15 cellular contexts compared by ENCODE assay signal in the genomic region with DNA sequence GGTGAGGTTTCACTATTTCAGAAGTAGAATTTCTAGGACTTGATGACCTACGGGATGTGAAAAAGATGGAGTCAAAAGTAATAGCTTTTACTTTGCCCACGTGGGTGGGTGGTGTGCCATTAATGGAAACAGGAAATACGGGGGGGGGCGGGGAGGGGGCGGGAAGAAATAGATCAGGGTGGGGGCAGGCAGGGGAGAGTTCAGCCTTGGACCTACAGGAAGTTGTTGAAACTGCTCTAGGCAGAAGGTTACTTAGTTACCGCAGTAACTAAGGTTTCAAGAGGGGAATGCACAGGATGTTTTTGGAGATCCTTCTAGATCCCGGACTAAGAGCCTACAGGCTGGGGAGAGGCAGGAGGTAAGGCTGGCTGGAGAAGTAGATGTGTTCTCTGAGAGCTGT. TPM values are rescaled to one million over a fixed set of nuclear protein-coding genes. Genes with fewer than 3 reads are reported as not detected.
DNase-seq lines count a peak whose midpoint lies in the region; ATAC-seq and TF ChIP-seq lines count a peak whose summit lies in the region.
"Had no signal": no experiment of that assay in that cellular context is flagged by ENCODE, and none has a peak within 500 bp of the region (broad histone marks: within the 10 kb centered on the region; RNA-seq: fewer than 3 reads in every experiment).

No MANE protein-coding gene starts in this region.

- ATAC-seq in stimulated activated naive CD8-positive, alpha-beta T cell treated with anti-CD3 and anti-CD28 coated beads, Interleukin-15, amount 100 ng/mL, for 72 hours = peak; percentile 53
- no peak for ATAC-seq in body of pancreas
- ATAC-seq: HCT116 had no signal

- WGBS in body of pancreas, 2 donors = 32 to 45% methylated on average over 5 of the region's 7 CpGs

- DNase-seq in activated naive CD4-positive, alpha-beta T cell treated with anti-CD3 and anti-CD28 coated beads, Interleukin-2, amount 10 ng/mL, durations not matched to agents 7 days and 5 days = peak; percentile 22
- no peak for DNase-seq in activated naive CD4-positive, alpha-beta T cell treated with Interleukin-2 at 50 U/mL for 16 hours
- DNase-seq in SKM-1 (lab: John Stamatoyannopoulos, UW; ENCODE audit: unreplicated experiment) (peak; percentile 9), dermis blood vessel endothelial cell (peak; percentile 48), cerebellar nuclear complex (lab: John Stamatoyannopoulos, UW) (no peak), NCI-H2171 (lab: John Stamatoyannopoulos, UW) (no peak), body of pancreas (no peak)
- no peak for DNase-seq in stimulated activated naive CD8-positive, alpha-beta T cell treated with anti-CD3 and anti-CD28 coated beads, Interleukin-15, amount 100 ng/mL, for 72 hours
- DNase-seq: DMS79, mesenchymal stem cell, NCI-H2029, NCI-H69, transverse colon had no signal

- peak overlapping the region; percentile 58 for H3K27ac Mint-ChIP-seq in activated naive CD4-positive, alpha-beta T cell treated with anti-CD3 and anti-CD28 coated beads, Interleukin-2, amount 10 ng/mL, durations not matched to agents 7 days and 5 days
- peak overlapping the region in 1 of 2 donors; percentile 87 for H3K27ac Mint-ChIP-seq in stimulated activated naive CD8-positive, alpha-beta T cell treated with anti-CD3 and anti-CD28 coated beads, Interleukin-15, amount 100 ng/mL, for 72 hours

- TF ChIP-seq CTCF in body of pancreas (IDR thresholded peaks at IDR 0.05) = no peak

- no peaks in the 10 kb centered on the region for H3K36me3 ChIP-seq in body of pancreas (replicated peaks in 1 of 2; ENCODE audit: insufficient read depth in 1 of 2, low read depth in 2 of 2)
- H3K36me3 ChIP-seq: transverse colon had no signal

- H3K9me3 ChIP-seq in body of pancreas = no peaks in the 10 kb centered on the region
- H3K9me3 ChIP-seq: transverse colon had no signal

- H3K9me3 Mint-ChIP-seq in activated naive CD4-positive, alpha-beta T cell treated with anti-CD3 and anti-CD28 coated beads, Interleukin-2, amount 10 ng/mL, durations not matched to agents 7 days and 5 days = no peaks in the 10 kb centered on the region
- H3K9me3 Mint-ChIP-seq in stimulated activated naive CD8-positive, alpha-beta T cell treated with anti-CD3 and anti-CD28 coated beads, Interleukin-15, amount 100 ng/mL, for 72 hours = peaks cover 0 to 5% of the 10 kb centered on the region in 2 donors

- no peak overlapping the region for H3K4me3 ChIP-seq in body of pancreas
- H3K4me3 ChIP-seq: transverse colon had no signal

- intact Hi-C loops in body of pancreas (cut with DNase I) = no loop called here

- CTCF ChIA-PET in activated naive CD4-positive, alpha-beta T cell treated with anti-CD3 and anti-CD28 coated beads, Interleukin-2, amount 10 ng/mL, durations not matched to agents 7 days and 5 days (lab: Charles Lee) = no interaction called here

- TF ChIP-seq POLR2A in body of pancreas (IDR thresholded peaks at IDR 0.05) = no peak

- no peak overlapping the region for H3K27ac ChIP-seq in body of pancreas
- H3K27ac ChIP-seq: HL-60, transverse colon had no signal

- no peaks in the 10 kb centered on the region for H3K27me3 ChIP-seq in body of pancreas
- H3K27me3 ChIP-seq: transverse colon had no signal

- H3K4me1 Mint-ChIP-seq in activated naive CD4-positive, alpha-beta T cell treated with anti-CD3 and anti-CD28 coated beads, Interleukin-2, amount 10 ng/mL, durations not matched to agents 7 days and 5 days = peaks cover 37% of the 10 kb centered on the region
- H3K4me1 Mint-ChIP-seq in stimulated activated naive CD8-positive, alpha-beta T cell treated with anti-CD3 and anti-CD28 coated beads, Interleukin-15, amount 100 ng/mL, for 72 hours = peaks cover 28% of the 10 kb centered on the region

- peaks cover 2% of the 10 kb centered on the region for H3K36me3 Mint-ChIP-seq in activated naive CD4-positive, alpha-beta T cell treated with anti-CD3 and anti-CD28 coated beads, Interleukin-2, amount 10 ng/mL, durations not matched to agents 7 days and 5 days

- H3K27me3 Mint-ChIP-seq in activated naive CD4-positive, alpha-beta T cell treated with anti-CD3 and anti-CD28 coated beads, Interleukin-2, amount 10 ng/mL, durations not matched to agents 7 days and 5 days = peaks cover 22% of the 10 kb centered on the region
- peaks cover 8% of the 10 kb centered on the region for H3K27me3 Mint-ChIP-seq in stimulated activated naive CD8-positive, alpha-beta T cell treated with anti-CD3 and anti-CD28 coated beads, Interleukin-15, amount 100 ng/mL, for 72 hours

- H3K4me1 ChIP-seq in body of pancreas = peaks cover 5% of the 10 kb centered on the region

- peak overlapping the region; percentile 45 for H3K4me3 Mint-ChIP-seq in activated naive CD4-positive, alpha-beta T cell treated with anti-CD3 and anti-CD28 coated beads, Interleukin-2, amount 10 ng/mL, durations not matched to agents 7 days and 5 days
- peak overlapping the region; percentile 68 to 74 for H3K4me3 Mint-ChIP-seq in stimulated activated naive CD8-positive, alpha-beta T cell treated with anti-CD3 and anti-CD28 coated beads, Interleukin-15, amount 100 ng/mL, for 72 hours

RNA-seq across cellular contexts. Expression of a gene that starts 3.6 kb away (rescaled TPM):
- total RNA-seq in dermis blood vessel endothelial cell (59.6 and 86.6 TPM in 2 replicates), body of pancreas (100 to 1,000 TPM in 1 of 2 donors, 10 to 100 TPM in 1; 40.2 to 125 TPM)

Comparison
In these comparisons a context has a peak if more than half of its experiments do, and no peak if none do; other contexts are left out.
1. DNase-seq: peak in activated naive CD4-positive, alpha-beta T cell treated with anti-CD3 and anti-CD28 coated beads, Interleukin-2, amount 10 ng/mL, durations not matched to agents 7 days and 5 days (single experiment), SKM-1 (single experiment) and dermis blood vessel endothelial cell (single experiment); none in activated naive CD4-positive, alpha-beta T cell treated with Interleukin-2 at 50 U/mL for 16 hours (single experiment), stimulated activated naive CD8-positive, alpha-beta T cell treated with anti-CD3 and anti-CD28 coated beads, Interleukin-15, amount 100 ng/mL, for 72 hours (0 of 2), cerebellar nuclear complex (0 of 2), NCI-H2171 (single experiment) and body of pancreas (0 of 4).